ENCODE assay signal across 20 cellular contexts in genomic region chr3:192332386-192333291, GRCh38.
DNase-seq lines count a peak whose midpoint lies in the region; ATAC-seq, FAIRE-seq and TF ChIP-seq lines count a peak whose summit lies in the region.
"Had no signal": no experiment of that assay in that cellular context is flagged by ENCODE, and none has a peak within 500 bp of the region (broad histone marks: within the 10 kb centered on the region; RNA-seq: fewer than 3 reads in every experiment).

No MANE protein-coding gene starts in this region.

- H3K4me3 ChIP-seq in SK-N-SH (ENCODE audit: low read depth in 2 of 2, low read length in 1 of 2) (peak overlapping the region in 1 of 2 experiments; percentile 16; a peak in 1 of 4 replicates), mesenchymal stem cell (ENCODE audit: insufficient read depth in 1 of 2, low read depth in 1 of 2, low read length in 2 of 2) (peak overlapping the region in 1 of 2 experiments; percentile 55), uterus (no peak overlapping the region)
- H3K4me3 ChIP-seq: BLaER1, colonic mucosa, ovary had no signal

- intact Hi-C loops in uterus (cut with DNase I; ENCODE audit: low total_unique reads) = no loop called here

- no peak for ATAC-seq in SK-N-SH treated with all-trans-retinoic acid at 6 μM for 48 hours
- ATAC-seq: foreskin keratinocyte had no signal

- no peak for TF ChIP-seq EP300 in SK-N-SH (IDR thresholded peaks at IDR 0.05; ENCODE audit: borderline replicate concordance in 1 of 2, low read depth in 1 of 2, low read length in 1 of 2)

- H2BK120ac ChIP-seq in mesenchymal stem cell (ENCODE audit: low read depth, low read length) = no peak overlapping the region

- no peaks in the 10 kb centered on the region for H3F3A ChIP-seq in SK-N-SH (replicated peaks; ENCODE audit: insufficient read depth)

- no peaks in the 10 kb centered on the region for H3K79me2 ChIP-seq in SK-N-SH (ENCODE audit: insufficient read depth)

- H3K4ac ChIP-seq in mesenchymal stem cell (ENCODE audit: low read depth in 1 of 2, low read length in 2 of 2) = no peak overlapping the region

- no peak overlapping the region for H3K18ac ChIP-seq in mesenchymal stem cell (ENCODE audit: low read depth in 1 of 2, low read length in 2 of 2)

- POLR2A ChIA-PET in SK-N-SH (lab: Yijun Ruan, JAX) = no interaction called here

- H3K27ac ChIP-seq in SK-N-SH (ENCODE audit: low read depth in 2 of 2, low read length in 1 of 2) = no peak overlapping the region
- H3K27ac ChIP-seq in mesenchymal stem cell (ENCODE audit: low read length, poor library complexity, severe bottlenecking) = no peak overlapping the region
- no peak overlapping the region for H3K27ac ChIP-seq in uterus
- H3K27ac ChIP-seq: 22Rv1, BLaER1, colonic mucosa, foreskin keratinocyte, ovary had no signal

- H2BK12ac ChIP-seq in mesenchymal stem cell (ENCODE audit: low read length in 2 of 2) = no peak overlapping the region

- H3K4me2 ChIP-seq in SK-N-SH = peak overlapping the region; percentile 33; the same call in 1 of the 2 replicates
- no peak overlapping the region for H3K4me2 ChIP-seq in mesenchymal stem cell (ENCODE audit: low read length, poor library complexity, severe bottlenecking)

- peak; percentile 58 for FAIRE-seq in D721Med (lab: Jason Lieb, UNC)

- DNase-seq in SK-N-SH (no peak), D721Med (ENCODE audit: insufficient read length, low spot score) (no peak), astrocyte of the hippocampus (ENCODE audit: low read depth, low spot score) (peak; percentile 4), mesenchymal stem cell (no peak), uterus (no peak), NOMO-1 treated with dmso at 0.1 percent for 144 hours (lab: John Stamatoyannopoulos, UW; ENCODE audit: unreplicated experiment) (no peak), hippocampal formation (lab: John Stamatoyannopoulos, UW) (no peak)
- DNase-seq: activated B cell treated with CpG ODN at 0.5 μM for 24 hours; activated gamma-delta T cell treated with Interleukin-2 at 50 U/mL for 16 hours; colonic mucosa; DMS53; foreskin keratinocyte; NCI-H187; NCI-H345; ovary; SHP77; stimulated activated CD4-positive, alpha-beta T cell treated with anti-CD3 and anti-CD28 coated beads, Interleukin-4, amount 100 ng/mL, for 24 hours had no signal

- no peak overlapping the region for H2BK15ac ChIP-seq in mesenchymal stem cell (ENCODE audit: low read depth, poor library complexity, severe bottlenecking)

- no peak overlapping the region for H3K14ac ChIP-seq in mesenchymal stem cell (ENCODE audit: low read length in 2 of 2)

- H3K4me1 ChIP-seq in SK-N-SH (ENCODE audit: control insufficient read depth in 1 of 2, insufficient read depth in 2 of 2, low read depth in 1 of 2, low read length in 1 of 2) (no peaks in the 10 kb centered on the region), mesenchymal stem cell (ENCODE audit: control insufficient read depth, insufficient read depth, low read depth, low read length) (no peaks in the 10 kb centered on the region), uterus (no peaks in the 10 kb centered on the region)
- H3K4me1 ChIP-seq: BLaER1, colonic mucosa, foreskin keratinocyte had no signal

- H3K9ac ChIP-seq in SK-N-SH = no peak overlapping the region
- H3K9ac ChIP-seq in mesenchymal stem cell (ENCODE audit: low read length) = peak overlapping the region; percentile 57
- H3K9ac ChIP-seq: BLaER1 had no signal

- TF ChIP-seq CTCF in SK-N-SH (IDR thresholded peaks at IDR 0.05) (no peak), D721Med (IDR thresholded peaks at IDR 0.05; ENCODE audit: insufficient read depth, missing control alignments) (no peak), uterus (IDR thresholded peaks at IDR 0.05) (no peak)

- no peak overlapping the region for H4K91ac ChIP-seq in mesenchymal stem cell (ENCODE audit: low read length)

- no peaks in the 10 kb centered on the region for H3K79me1 ChIP-seq in mesenchymal stem cell (replicated peaks; ENCODE audit: low read length, poor library complexity, severe bottlenecking)

- no peak overlapping the region for H2AK5ac ChIP-seq in mesenchymal stem cell (ENCODE audit: low read length, severe bottlenecking)

- H2BK5ac ChIP-seq in mesenchymal stem cell (ENCODE audit: low read depth, low read length, poor library complexity, severe bottlenecking) = no peak overlapping the region

- H3K9me2 ChIP-seq in SK-N-SH = no peaks in the 10 kb centered on the region

- 4% methylated on average over 6 of the region's 6 CpGs for WGBS in SK-N-SH (ENCODE audit: low lambda C conversion rate)
- 56% methylated on average over 4 of the region's 6 CpGs for WGBS in mesenchymal stem cell

- CTCF ChIA-PET in SK-N-SH (lab: Yijun Ruan, JAX) = interaction anchor here (0.6 to 1.7 kb wide), 2 partner anchors 18 to 575 kb away, joined by 3 to 5 read pairs; no protein-coding TSS in a partner anchor

- no peak overlapping the region for H4K8ac ChIP-seq in mesenchymal stem cell (ENCODE audit: low read length)

- H3K9me3 ChIP-seq in SK-N-SH = no peaks in the 10 kb centered on the region
- no peaks in the 10 kb centered on the region for H3K9me3 ChIP-seq in mesenchymal stem cell (ENCODE audit: control insufficient read depth, low read length)
- H3K9me3 ChIP-seq in uterus = no peaks in the 10 kb centered on the region
- H3K9me3 ChIP-seq: BLaER1, colonic mucosa, ovary had no signal

- H3K36me3 ChIP-seq in SK-N-SH (replicated peaks in 1 of 2; ENCODE audit: control insufficient read depth in 1 of 2, insufficient read depth in 2 of 2, low read length in 1 of 2) (no peaks in the 10 kb centered on the region), mesenchymal stem cell (ENCODE audit: control insufficient read depth in 1 of 2, insufficient read depth in 2 of 2, low read depth in 1 of 2, low read length in 2 of 2) (no peaks in the 10 kb centered on the region), uterus (no peaks in the 10 kb centered on the region)
- H3K36me3 ChIP-seq: BLaER1, colonic mucosa, ovary had no signal

- H3K23ac ChIP-seq in mesenchymal stem cell (ENCODE audit: low read length in 2 of 2) = no peak overlapping the region

- TF ChIP-seq POLR2A in uterus (IDR thresholded peaks at IDR 0.05) = no peak

- H4K20me1 ChIP-seq in SK-N-SH (ENCODE audit: insufficient read depth) = no peaks in the 10 kb centered on the region
- H4K20me1 ChIP-seq: BLaER1 had no signal

- no peak for TF ChIP-seq RAD21 in SK-N-SH (IDR thresholded peaks at IDR 0.05; ENCODE audit: low read length)

- H2AFZ ChIP-seq in SK-N-SH (ENCODE audit: low read depth) (no peak overlapping the region), mesenchymal stem cell (ENCODE audit: low read depth, low read length) (no peak overlapping the region)

- no peaks in the 10 kb centered on the region for H3K27me3 ChIP-seq in SK-N-SH (ENCODE audit: insufficient read depth)
- no peaks in the 10 kb centered on the region for H3K27me3 ChIP-seq in mesenchymal stem cell (ENCODE audit: control insufficient read depth in 1 of 2, insufficient read depth in 1 of 2, low read length in 2 of 2)
- H3K27me3 ChIP-seq in uterus = no peaks in the 10 kb centered on the region
- H3K27me3 ChIP-seq: BLaER1, colonic mucosa, foreskin keratinocyte, ovary had no signal

TF ChIP-seq in SK-N-SH, 30 proteins besides CTCF, POLR2A, EP300 and RAD21:
- TF ChIP-seq USF1 (IDR thresholded peaks at IDR 0.05; ENCODE audit: borderline replicate concordance, low read depth) = no peak

TF ChIP-seq in SK-N-SH treated with all-trans-retinoic acid at 6 μM for 48 hours, 23 proteins besides CTCF, POLR2A, EP300 and RAD21:
- TF ChIP-seq OSR1 (CRISPR knock-in tag; IDR thresholded peaks at IDR 0.05) = no peak
- no peak for TF ChIP-seq ZNF70 (CRISPR knock-in tag; IDR thresholded peaks at IDR 0.05)
- TF ChIP-seq ARNTL (CRISPR knock-in tag; IDR thresholded peaks at IDR 0.05; ENCODE audit: borderline replicate concordance, low read depth) = no peak
- no peak for TF ChIP-seq SNAI2 (CRISPR knock-in tag; IDR thresholded peaks at IDR 0.05)
- TF ChIP-seq BACH2 (CRISPR knock-in tag; IDR thresholded peaks at IDR 0.05; ENCODE audit: borderline replicate concordance) = no peak
- no peak for TF ChIP-seq PPARA (CRISPR knock-in tag; IDR thresholded peaks at IDR 0.05; ENCODE audit: borderline replicate concordance)
